17 cellular contexts compared by ENCODE assay signal in genomic region chr15:100790786-100791265, GRCh38.
"Had no signal": no experiment of that assay in that cellular context is flagged by ENCODE, and none has a peak within 500 bp of the region (broad histone marks: within the 10 kb centered on the region; RNA-seq: fewer than 3 reads in every experiment).

No MANE protein-coding gene starts in this region.

- H3K9me3 ChIP-seq: neutrophil, psoas muscle, sigmoid colon had no signal

- H3K4me3 ChIP-seq: heart left ventricle, psoas muscle, sigmoid colon, skin epidermis had no signal

- H3K36me3 ChIP-seq: heart left ventricle, neutrophil, sigmoid colon had no signal

- H3K4me1 ChIP-seq: heart left ventricle, psoas muscle, sigmoid colon had no signal

- DNase-seq: erythroblast; foreskin melanocyte; heart left ventricle; hippocampal formation; kidney glomerular epithelial cell; mammary epithelial cell; nephron progenitor cell; psoas muscle; retina; sigmoid colon; stimulated activated CD4-positive, alpha-beta T cell treated with anti-CD3 and anti-CD28 coated beads, Interleukin-4, amount 100 ng/mL, for 4 hours; stimulated activated naive CD4-positive, alpha-beta T cell treated with Interleukin-2 at 50 U/mL for 16 hours; trophoblast cell had no signal

- H3K27me3 ChIP-seq: sigmoid colon had no signal

- H3K27ac ChIP-seq: heart left ventricle, neutrophil, psoas muscle, sigmoid colon, skin epidermis had no signal

- H3K36me3 Mint-ChIP-seq: naive thymus-derived CD4-positive, alpha-beta T cell had no signal

- H3K27ac Mint-ChIP-seq: dendritic cell treated with granulocyte-macrophage colony-stimulating factor and Interleukin-4, amounts not matched to agents 40 ng/mL and 50 ng/mL, for 4 days; naive thymus-derived CD4-positive, alpha-beta T cell; nephron progenitor cell had no signal

- H3K4me1 Mint-ChIP-seq: naive thymus-derived CD4-positive, alpha-beta T cell; nephron progenitor cell had no signal

- H3K4me3 Mint-ChIP-seq: dendritic cell treated with granulocyte-macrophage colony-stimulating factor and Interleukin-4, amounts not matched to agents 40 ng/mL and 50 ng/mL, for 4 days; naive thymus-derived CD4-positive, alpha-beta T cell; nephron progenitor cell had no signal
